ENCODE assay signal across 2 cellular contexts in genomic region chr12:19856389-19856788, GRCh38.
TF ChIP-seq lines count a peak whose summit lies in the region.

No MANE protein-coding gene starts in this region.

TF ChIP-seq in liver, 16 proteins besides CTCF, POLR2A, EP300 and RAD21 (continued from another document):
- TF ChIP-seq, protein P1, sequence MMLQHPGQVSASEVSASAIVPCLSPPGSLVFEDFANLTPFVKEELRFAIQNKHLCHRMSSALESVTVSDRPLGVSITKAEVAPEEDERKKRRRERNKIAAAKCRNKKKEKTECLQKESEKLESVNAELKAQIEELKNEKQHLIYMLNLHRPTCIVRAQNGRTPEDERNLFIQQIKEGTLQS (IDR thresholded peaks at IDR 0.05): no peak
- no peak for TF ChIP-seq EGR1 (IDR thresholded peaks at IDR 0.05; ENCODE audit: low read depth in 2 of 2)

TF ChIP-seq in HepG2, 621 proteins besides CTCF, POLR2A, EP300 and RAD21:
- TF ChIP-seq, protein P2, sequence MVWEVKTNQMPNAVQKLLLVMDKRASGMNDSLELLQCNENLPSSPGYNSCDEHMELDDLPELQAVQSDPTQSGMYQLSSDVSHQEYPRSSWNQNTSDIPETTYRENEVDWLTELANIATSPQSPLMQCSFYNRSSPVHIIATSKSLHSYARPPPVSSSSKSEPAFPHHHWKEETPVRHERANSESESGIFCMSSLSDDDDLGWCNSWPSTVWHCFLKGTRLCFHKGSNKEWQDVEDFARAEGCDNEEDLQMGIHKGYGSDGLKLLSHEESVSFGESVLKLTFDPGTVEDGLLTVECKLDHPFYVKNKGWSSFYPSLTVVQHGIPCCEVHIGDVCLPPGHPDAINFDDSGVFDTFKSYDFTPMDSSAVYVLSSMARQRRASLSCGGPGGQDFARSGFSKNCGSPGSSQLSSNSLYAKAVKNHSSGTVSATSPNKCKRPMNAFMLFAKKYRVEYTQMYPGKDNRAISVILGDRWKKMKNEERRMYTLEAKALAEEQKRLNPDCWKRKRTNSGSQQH (CRISPR knock-in tag; IDR thresholded peaks at IDR 0.05; ENCODE audit: low read depth): no peak
- TF ChIP-seq LBX2 (CRISPR knock-in tag; IDR thresholded peaks at IDR 0.05; ENCODE audit: borderline replicate concordance) (no peak), PRMT3 (CRISPR knock-in tag; IDR thresholded peaks at IDR 0.05; ENCODE audit: borderline replicate concordance, low read depth) (no peak), SP4 (CRISPR knock-in tag; IDR thresholded peaks at IDR 0.05) (no peak), ZNF33B (CRISPR knock-in tag; IDR thresholded peaks at IDR 0.05) (no peak), E2F5 (CRISPR knock-in tag; conservative IDR thresholded peaks at IDR 0.05) (no peak), MAFK (conservative IDR thresholded peaks at IDR 0.05 in 1 of 2, IDR thresholded peaks at IDR 0.05 in 1 of 2; ENCODE audit: low read length in 2 of 2) (no peak), ZNF883 (CRISPR knock-in tag; IDR thresholded peaks at IDR 0.05; ENCODE audit: not compliant biosample characterization) (no peak), USF2 (IDR thresholded peaks at IDR 0.05; ENCODE audit: low read depth, low read length) (no peak), USF2 (CRISPR knock-in tag; IDR thresholded peaks at IDR 0.05; ENCODE audit: borderline replicate concordance) (no peak), ISL2 (CRISPR knock-in tag; IDR thresholded peaks at IDR 0.05) (no peak), ARNT2 (CRISPR knock-in tag; IDR thresholded peaks at IDR 0.05; ENCODE audit: low read depth) (no peak), KDM3A (CRISPR knock-in tag; IDR thresholded peaks at IDR 0.05; ENCODE audit: low read depth) (no peak), ASH2L (IDR thresholded peaks at IDR 0.05; ENCODE audit: insufficient read length, low read depth, low read length) (no peak), SIX4 (CRISPR knock-in tag; IDR thresholded peaks at IDR 0.05) (no peak), ZNF367 (CRISPR knock-in tag; IDR thresholded peaks at IDR 0.05; ENCODE audit: borderline replicate concordance) (no peak), SPEN (CRISPR knock-in tag; IDR thresholded peaks at IDR 0.05; ENCODE audit: low read depth) (no peak), ZSCAN30 (CRISPR knock-in tag; IDR thresholded peaks at IDR 0.05) (no peak)
